In the genomic region with DNA sequence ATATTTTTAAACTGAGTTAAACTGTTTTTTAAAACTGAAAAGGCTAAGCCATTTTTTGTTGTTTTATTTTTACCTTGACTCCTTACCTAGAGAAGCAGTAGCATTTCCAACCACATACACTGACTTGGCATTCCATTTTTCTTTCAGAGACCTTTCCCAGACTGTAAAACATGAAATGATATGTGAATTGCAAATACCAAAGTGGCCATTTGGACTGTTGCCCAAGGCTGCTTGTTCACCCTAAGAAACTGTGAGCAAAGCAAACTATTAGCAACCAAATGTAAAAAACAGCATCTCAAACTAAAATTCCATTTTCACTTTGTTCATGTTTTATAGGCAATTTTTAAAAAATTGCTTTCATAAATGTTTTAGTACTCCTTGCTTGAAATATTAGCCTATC, we compare ENCODE assay signal across 24 cellular contexts. TPM values are rescaled to one million over a fixed set of nuclear protein-coding genes. Genes with fewer than 3 reads are reported as not detected.
A peak's percentile ranks its signal among the peaks of the same experiment; 100 is the strongest.
DNase-seq lines count a peak whose midpoint lies in the region; ATAC-seq and TF ChIP-seq lines count a peak whose summit lies in the region.
"Had no signal": no experiment of that assay in that cellular context is flagged by ENCODE, and none has a peak within 500 bp of the region (broad histone marks: within the 10 kb centered on the region; RNA-seq: fewer than 3 reads in every experiment).

No MANE protein-coding gene starts in this region.

- H3K4me3 ChIP-seq in BJ (ENCODE audit: low read depth, low read length): no peak overlapping the region
- no peak overlapping the region for H3K4me3 ChIP-seq in LNCaP clone FGC (ENCODE audit: low read depth, low read length)
- H3K4me3 ChIP-seq: HAP-1, psoas muscle, uterus had no signal

- CTCF ChIA-PET in BJ (lab: Yijun Ruan, JAX): no interaction called here

- peaks cover 12% of the 10 kb centered on the region for H3K4me1 Mint-ChIP-seq in chondrocyte (ENCODE audit: low read depth)
- peaks cover 9% of the 10 kb centered on the region for H3K4me1 Mint-ChIP-seq in mesothelial cell of epicardium
- no peaks in the 10 kb centered on the region for H3K4me1 Mint-ChIP-seq in stimulated activated naive B cell treated with anti-CD40 and anti-IgM and Interleukin-4, amounts not matched to agents 10 μg/mL and 1 μg/mL and 100 μg/mL, for 72 hours

- peaks cover 28% of the 10 kb centered on the region for H3K36me3 Mint-ChIP-seq in chondrocyte (ENCODE audit: low read depth)
- H3K36me3 Mint-ChIP-seq in mesothelial cell of epicardium: peaks cover 27% of the 10 kb centered on the region
- H3K36me3 Mint-ChIP-seq in stimulated activated naive B cell treated with anti-CD40 and anti-IgM and Interleukin-4, amounts not matched to agents 10 μg/mL and 1 μg/mL and 100 μg/mL, for 72 hours: peaks cover 31 to 56% of the 10 kb centered on the region in 2 donors

- DNase-seq in BJ (ENCODE audit: low read depth) (peak; percentile 59), LNCaP clone FGC (ENCODE audit: low read depth) (peak; percentile 63), chondrocyte (ENCODE audit: low spot score) (no peak), mesothelial cell of epicardium (ENCODE audit: low spot score in 2 of 2, unreplicated experiment in 2 of 2) (no peak)
- DNase-seq in stimulated activated naive B cell treated with anti-CD40 and anti-IgM and Interleukin-4, amounts not matched to agents 10 μg/mL and 1 μg/mL and 100 μg/mL, for 72 hours: no peak
- DNase-seq: activated CD8-positive, alpha-beta T cell treated with anti-CD3 and anti-CD28 coated beads, Interleukin-2, amount 10 ng/mL, durations not matched to agents 7 days and 5 days; activated naive CD4-positive, alpha-beta T cell treated with anti-CD3 and anti-CD28 coated beads for 36 hours; activated T-cell treated with anti-CD3 and anti-CD28 coated beads, Interleukin-2, amount 50 U/mL, for 24 hours; CD8-positive, alpha-beta memory T cell; dermis blood vessel endothelial cell; DND-41; midbrain; MV-4-11; NCI-H187 treated with DMSO at 0.1 percent for 48 hours; NCI-H446 treated with DMSO at 0.1 percent for 48 hours; psoas muscle; stimulated activated CD4-positive, alpha-beta T cell treated with anti-CD3 and anti-CD28 coated beads, Interleukin-4, amount 100 ng/mL, for 24 hours; uterus had no signal

- peaks cover 10% of the 10 kb centered on the region for H3K36me3 ChIP-seq in BJ (ENCODE audit: control insufficient read depth, insufficient read depth, low read length)
- H3K36me3 ChIP-seq: uterus had no signal

- ATAC-seq in stimulated activated naive B cell treated with anti-CD40 and anti-IgM and Interleukin-4, amounts not matched to agents 10 μg/mL and 1 μg/mL and 100 μg/mL, for 72 hours (replicated peaks): no peak
- ATAC-seq in HG02885 (IDR thresholded peaks at IDR 0.05; ENCODE audit: poor library complexity, unreplicated experiment) (no peak), HG03571 (IDR thresholded peaks at IDR 0.05; ENCODE audit: unreplicated experiment) (no peak), GM21717 (IDR thresholded peaks at IDR 0.05; ENCODE audit: unreplicated experiment) (no peak)
- ATAC-seq: activated CD8-positive, alpha-beta T cell treated with anti-CD3 and anti-CD28 coated beads, Interleukin-2, amount 10 ng/mL, durations not matched to agents 7 days and 5 days; psoas muscle had no signal

- H3K9me3 Mint-ChIP-seq in chondrocyte (ENCODE audit: low read depth): no peaks in the 10 kb centered on the region
- no peaks in the 10 kb centered on the region for H3K9me3 Mint-ChIP-seq in mesothelial cell of epicardium
- no peaks in the 10 kb centered on the region for H3K9me3 Mint-ChIP-seq in stimulated activated naive B cell treated with anti-CD40 and anti-IgM and Interleukin-4, amounts not matched to agents 10 μg/mL and 1 μg/mL and 100 μg/mL, for 72 hours
- H3K9me3 Mint-ChIP-seq: activated naive CD4-positive, alpha-beta T cell treated with anti-CD3 and anti-CD28 coated beads for 36 hours; activated T-cell treated with anti-CD3 and anti-CD28 coated beads, Interleukin-2, amount 50 U/mL, for 24 hours; CD8-positive, alpha-beta memory T cell had no signal

- no peaks in the 10 kb centered on the region for H3K27me3 ChIP-seq in BJ (ENCODE audit: control insufficient read depth, insufficient read depth, low read length)
- H3K27me3 ChIP-seq: uterus had no signal

- POLR2A ChIA-PET in BJ (lab: Charles Lee): no interaction called here

- no peak overlapping the region for H3K4me3 Mint-ChIP-seq in chondrocyte (ENCODE audit: unreplicated experiment)
- no peak overlapping the region for H3K4me3 Mint-ChIP-seq in mesothelial cell of epicardium
- H3K4me3 Mint-ChIP-seq in stimulated activated naive B cell treated with anti-CD40 and anti-IgM and Interleukin-4, amounts not matched to agents 10 μg/mL and 1 μg/mL and 100 μg/mL, for 72 hours: no peak overlapping the region
- H3K4me3 Mint-ChIP-seq: activated CD8-positive, alpha-beta T cell treated with anti-CD3 and anti-CD28 coated beads, Interleukin-2, amount 10 ng/mL, durations not matched to agents 7 days and 5 days; activated naive CD4-positive, alpha-beta T cell treated with anti-CD3 and anti-CD28 coated beads for 36 hours; activated T-cell treated with anti-CD3 and anti-CD28 coated beads, Interleukin-2, amount 50 U/mL, for 24 hours; CD8-positive, alpha-beta memory T cell had no signal

- H3K27me3 Mint-ChIP-seq in chondrocyte (ENCODE audit: low read depth) (no peaks in the 10 kb centered on the region), mesothelial cell of epicardium (ENCODE audit: low read depth) (no peaks in the 10 kb centered on the region)
- no peaks in the 10 kb centered on the region for H3K27me3 Mint-ChIP-seq in stimulated activated naive B cell treated with anti-CD40 and anti-IgM and Interleukin-4, amounts not matched to agents 10 μg/mL and 1 μg/mL and 100 μg/mL, for 72 hours
- H3K27me3 Mint-ChIP-seq: activated T-cell treated with anti-CD3 and anti-CD28 coated beads, Interleukin-2, amount 50 U/mL, for 24 hours; CD8-positive, alpha-beta memory T cell had no signal

- TF ChIP-seq CTCF in BJ (IDR thresholded peaks at IDR 0.05; ENCODE audit: insufficient read depth, low read depth, low read length) (no peak), LNCaP clone FGC (IDR thresholded peaks at IDR 0.05; ENCODE audit: control insufficient read depth, extremely low read depth, insufficient read depth) (no peak), chondrocyte (IDR thresholded peaks at IDR 0.05) (no peak), mesothelial cell of epicardium (IDR thresholded peaks at IDR 0.05; ENCODE audit: unreplicated experiment) (no peak)

- H3K27ac Mint-ChIP-seq in chondrocyte (ENCODE audit: unreplicated experiment) (peak overlapping the region; percentile 61), mesothelial cell of epicardium (peak overlapping the region; percentile 77)
- no peak overlapping the region for H3K27ac Mint-ChIP-seq in stimulated activated naive B cell treated with anti-CD40 and anti-IgM and Interleukin-4, amounts not matched to agents 10 μg/mL and 1 μg/mL and 100 μg/mL, for 72 hours
- H3K27ac Mint-ChIP-seq: activated CD8-positive, alpha-beta T cell treated with anti-CD3 and anti-CD28 coated beads, Interleukin-2, amount 10 ng/mL, durations not matched to agents 7 days and 5 days; activated naive CD4-positive, alpha-beta T cell treated with anti-CD3 and anti-CD28 coated beads for 36 hours; activated T-cell treated with anti-CD3 and anti-CD28 coated beads, Interleukin-2, amount 50 U/mL, for 24 hours; CD8-positive, alpha-beta memory T cell had no signal

RNA-seq across cellular contexts. Expression of a gene that starts 10.9 kb away (rescaled TPM):
- polyA plus RNA-seq in BJ (2011; rRNA removed): 56.6 and 61.0 TPM in 2 replicates
- 22.5 and 33.9 TPM in 2 replicates for polyA minus RNA-seq in BJ (2011; rRNA and poly(A)+ RNA removed)
- total RNA-seq in chondrocyte: 65.7 to 73.8 TPM (median 69.6 TPM) in 3 replicates
- 63.2 to 65.7 TPM (median 64.0 TPM) in 3 replicates for total RNA-seq in mesothelial cell of epicardium

RNA-seq across cellular contexts. Expression of a gene that starts 11.2 kb away (rescaled TPM):
- 13.2 and 33.0 TPM in 2 replicates for polyA plus RNA-seq in BJ (2011; rRNA removed)
- 6.9 and 8.5 TPM in 2 replicates for polyA minus RNA-seq in BJ (2011; rRNA and poly(A)+ RNA removed)
- total RNA-seq in chondrocyte (25.7 to 43.3 TPM (median 25.9 TPM) in 3 replicates), mesothelial cell of epicardium (54.1 to 59.8 TPM (median 58.0 TPM) in 3 replicates)

RNA-seq across cellular contexts. Expression of a gene that starts 36.5 kb away (rescaled TPM):
- not detected in 2 replicates for polyA plus RNA-seq in BJ (2011; rRNA removed)
- not detected in 2 replicates for polyA minus RNA-seq in BJ (2011; rRNA and poly(A)+ RNA removed)
- total RNA-seq in chondrocyte: not detected in 3 replicates
- total RNA-seq in mesothelial cell of epicardium: 0.18 to 0.27 TPM (median 0.23 TPM) in 3 replicates
- total RNA-seq: activated CD8-positive, alpha-beta T cell treated with anti-CD3 and anti-CD28 coated beads, Interleukin-2, amount 10 ng/mL, durations not matched to agents 7 days and 5 days; activated naive CD4-positive, alpha-beta T cell treated with anti-CD3 and anti-CD28 coated beads for 36 hours; endothelial cell of umbilical vein had no signal
- polyA plus RNA-seq: CD8-positive, alpha-beta memory T cell; neural cell had no signal

Comparison
In these comparisons a context has a peak if more than half of its experiments do, and no peak if none do; other contexts are left out.
1. DNase-seq: peak in BJ (single experiment) and LNCaP clone FGC (single experiment); none in chondrocyte (single experiment), mesothelial cell of epicardium (0 of 2) and stimulated activated naive B cell treated with anti-CD40 and anti-IgM and Interleukin-4, amounts not matched to agents 10 μg/mL and 1 μg/mL and 100 μg/mL, for 72 hours (single experiment).